Comparison of ENCODE assay signal across 1 cellular context in genomic region chr17:50767030-50767429, GRCh38.
TF ChIP-seq lines count a peak whose summit lies in the region.

No MANE protein-coding gene starts in this region.

TF ChIP-seq in HEK293, 187 proteins besides CTCF, POLR2A, EP300 and RAD21:
- TF ChIP-seq PRDM10 (tag by site-specific recombination; IDR thresholded peaks at IDR 0.05) (peak; percentile 50; the same call in 1 of the 2 replicates), ZNF223 (tag by site-specific recombination; IDR thresholded peaks at IDR 0.05) (no peak)
